In genomic region chr17:49752508-49752907, GRCh38 we compare ENCODE assay signal across 18 cellular contexts. TPM values are rescaled to one million over a fixed set of nuclear protein-coding genes. Genes with fewer than 3 reads are reported as not detected.
DNase-seq lines count a peak whose midpoint lies in the region; ATAC-seq, FAIRE-seq and TF ChIP-seq lines count a peak whose summit lies in the region.
"Had no signal": no experiment of that assay in that cellular context is flagged by ENCODE, and none has a peak within 500 bp of the region (broad histone marks: within the 10 kb centered on the region; RNA-seq: fewer than 3 reads in every experiment).

No MANE protein-coding gene starts in this region.

- TF ChIP-seq POLR2A in testis (IDR thresholded peaks at IDR 0.05), result no peak

- no peak overlapping the region for H3K27ac ChIP-seq in CD8-positive, alpha-beta memory T cell (ENCODE audit: low read depth, low read length)
- no peak overlapping the region for H3K27ac ChIP-seq in testis
- H3K27ac ChIP-seq: adrenal gland, breast epithelium, SJSA1 had no signal

- H3K4me1 ChIP-seq in CD8-positive, alpha-beta memory T cell (ENCODE audit: insufficient read depth, low read length), result peaks cover 90% of the 10 kb centered on the region
- H3K4me1 ChIP-seq in testis, result peaks cover 12% of the 10 kb centered on the region
- H3K4me1 ChIP-seq: adrenal gland, breast epithelium, SJSA1 had no signal

- peaks cover 73 to 92% (median 89%) of the 10 kb centered on the region in 3 donors for H3K4me1 Mint-ChIP-seq in CD8-positive, alpha-beta memory T cell
- peaks cover 75% of the 10 kb centered on the region for H3K4me1 Mint-ChIP-seq in activated naive CD8-positive, alpha-beta T cell treated with anti-CD3 and anti-CD28 coated beads for 36 hours
- peaks cover 57 to 66% of the 10 kb centered on the region in 2 donors for H3K4me1 Mint-ChIP-seq in natural killer cell treated with Interleukin-12 subunit alpha and Interleukin-12 subunit beta and Interleukin-15 and Interleukin-18, amount 100 ng/mL, for 72 hours (ENCODE audit: low read depth in 2 of 2)

- peak overlapping the region in 5 of 7 donors; percentile 3 to 60 (median 23) for H3K4me3 Mint-ChIP-seq in CD8-positive, alpha-beta memory T cell
- no peak overlapping the region for H3K4me3 Mint-ChIP-seq in activated naive CD8-positive, alpha-beta T cell treated with anti-CD3 and anti-CD28 coated beads for 36 hours
- no peak overlapping the region for H3K4me3 Mint-ChIP-seq in natural killer cell treated with Interleukin-12 subunit alpha and Interleukin-12 subunit beta and Interleukin-15 and Interleukin-18, amount 100 ng/mL, for 72 hours
- H3K4me3 Mint-ChIP-seq: nephron had no signal

- intact Hi-C loops in testis (cut with DNase I; ENCODE audit: low total_unique reads), result no loop called here

- peak; percentile 39 for DNase-seq in activated effector memory CD4-positive, alpha-beta T cell treated with anti-CD3 and anti-CD28 coated beads, Interleukin-2, amount 50 U/mL, for 16 hours
- no peak for DNase-seq in activated effector memory CD4-positive, alpha-beta T cell treated with Interleukin-2 at 50 U/mL for 16 hours
- no peak for DNase-seq in CD8-positive, alpha-beta memory T cell
- DNase-seq in activated naive CD8-positive, alpha-beta T cell treated with anti-CD3 and anti-CD28 coated beads for 36 hours, result no peak
- no peak for DNase-seq in natural killer cell treated with Interleukin-12 subunit alpha and Interleukin-12 subunit beta and Interleukin-15 and Interleukin-18, amount 100 ng/mL, for 72 hours (ENCODE audit: low spot score)
- DNase-seq in testis, result no peak
- no peak for DNase-seq in NOMO-1 treated with DMSO at 0.1 percent for 48 hours (lab: John Stamatoyannopoulos, UW; ENCODE audit: unreplicated experiment)
- DNase-seq in RCC 7860 (ENCODE audit: low spot score), result no peak
- DNase-seq: adrenal gland, DMS79 treated with DMSO at 0.1 percent for 48 hours, NCI-H1436 treated with DMSO at 0.1 percent for 48 hours, PC-3, posterior cingulate gyrus had no signal

- H3K36me3 ChIP-seq in CD8-positive, alpha-beta memory T cell (ENCODE audit: insufficient read depth, low read length), result no peaks in the 10 kb centered on the region
- H3K36me3 ChIP-seq in testis (ENCODE audit: low read depth, missing control alignments), result no peaks in the 10 kb centered on the region
- H3K36me3 ChIP-seq: adrenal gland, breast epithelium, SJSA1 had no signal

- no peak for ATAC-seq in natural killer cell treated with Interleukin-12 subunit alpha and Interleukin-12 subunit beta and Interleukin-15 and Interleukin-18, amount 100 ng/mL, for 72 hours
- ATAC-seq: activated CD4-positive, CD25-positive, alpha-beta regulatory T cell treated with anti-CD3 and anti-CD28 coated beads, Interleukin-2, amount 50 U/mL, for 24 hours; HepG2; PC-3 had no signal

- 80 to 92% methylated on average over 3 of the region's 3 CpGs for WGBS in testis, 2 donors

- no peaks in the 10 kb centered on the region for H3K27me3 ChIP-seq in CD8-positive, alpha-beta memory T cell (ENCODE audit: insufficient read depth, low read length, poor library complexity, severe bottlenecking)
- no peaks in the 10 kb centered on the region for H3K27me3 ChIP-seq in testis
- H3K27me3 ChIP-seq: adrenal gland, breast epithelium had no signal

- TF ChIP-seq CTCF in testis (IDR thresholded peaks at IDR 0.05), result no peak

- H3K27me3 Mint-ChIP-seq in CD8-positive, alpha-beta memory T cell, result no peaks in the 10 kb centered on the region
- no peaks in the 10 kb centered on the region for H3K27me3 Mint-ChIP-seq in activated naive CD8-positive, alpha-beta T cell treated with anti-CD3 and anti-CD28 coated beads for 36 hours
- no peaks in the 10 kb centered on the region for H3K27me3 Mint-ChIP-seq in natural killer cell treated with Interleukin-12 subunit alpha and Interleukin-12 subunit beta and Interleukin-15 and Interleukin-18, amount 100 ng/mL, for 72 hours

- CTCF ChIA-PET in CD8-positive, alpha-beta memory T cell (lab: Charles Lee), result interaction anchor here (0.6 to 1.7 kb wide), 6 partner anchors 10 to 437 kb away, joined by 3 to 5 read pairs (median 4); partner anchors contain the start of gene SLC35B1

- POLR2A ChIA-PET in CD8-positive, alpha-beta memory T cell (lab: Charles Lee), result interaction anchor here (0.6 to 1.2 kb wide), 5 partner anchors 10 to 97 kb away, joined by 3 to 8 read pairs (median 3); partner anchors contain the start of gene KAT7

- H3K9me3 ChIP-seq in CD8-positive, alpha-beta memory T cell (ENCODE audit: low read length), result no peaks in the 10 kb centered on the region
- H3K9me3 ChIP-seq in testis, result no peaks in the 10 kb centered on the region
- H3K9me3 ChIP-seq: adrenal gland, breast epithelium, SJSA1 had no signal

- H3K27ac Mint-ChIP-seq in CD8-positive, alpha-beta memory T cell, result peak overlapping the region; percentile 78 to 93 (median 84)
- H3K27ac Mint-ChIP-seq in activated naive CD8-positive, alpha-beta T cell treated with anti-CD3 and anti-CD28 coated beads for 36 hours, result peak overlapping the region; percentile 75
- H3K27ac Mint-ChIP-seq in natural killer cell treated with Interleukin-12 subunit alpha and Interleukin-12 subunit beta and Interleukin-15 and Interleukin-18, amount 100 ng/mL, for 72 hours, result peak overlapping the region; percentile 50 to 91
- H3K27ac Mint-ChIP-seq: nephron had no signal

- no peak overlapping the region for H3K4me3 ChIP-seq in CD8-positive, alpha-beta memory T cell (ENCODE audit: low read length)
- H3K4me3 ChIP-seq in testis, result no peak overlapping the region
- H3K4me3 ChIP-seq: adrenal gland, breast epithelium, SJSA1 had no signal

- H3K36me3 Mint-ChIP-seq in CD8-positive, alpha-beta memory T cell, result peaks cover 3 to 58% (median 6%) of the 10 kb centered on the region in 3 donors
- peaks cover 26% of the 10 kb centered on the region for H3K36me3 Mint-ChIP-seq in activated naive CD8-positive, alpha-beta T cell treated with anti-CD3 and anti-CD28 coated beads for 36 hours
- H3K36me3 Mint-ChIP-seq in natural killer cell treated with Interleukin-12 subunit alpha and Interleukin-12 subunit beta and Interleukin-15 and Interleukin-18, amount 100 ng/mL, for 72 hours, result no peaks in the 10 kb centered on the region

- H3K9me3 Mint-ChIP-seq in CD8-positive, alpha-beta memory T cell, result no peaks in the 10 kb centered on the region
- no peaks in the 10 kb centered on the region for H3K9me3 Mint-ChIP-seq in activated naive CD8-positive, alpha-beta T cell treated with anti-CD3 and anti-CD28 coated beads for 36 hours
- H3K9me3 Mint-ChIP-seq in natural killer cell treated with Interleukin-12 subunit alpha and Interleukin-12 subunit beta and Interleukin-15 and Interleukin-18, amount 100 ng/mL, for 72 hours, result no peaks in the 10 kb centered on the region
- H3K9me3 Mint-ChIP-seq: nephron had no signal

- no peak for FAIRE-seq in RCC 7860 (lab: Jason Lieb, UNC)
- FAIRE-seq: HepG2 had no signal

RNA-seq across cellular contexts. Expression of gene FAM117A, which starts 11.4 kb away (rescaled TPM):
- 10 to 100 TPM; 21.8 to 24.8 TPM for total RNA-seq in CD8-positive, alpha-beta memory T cell
- 85.0 TPM for polyA plus RNA-seq in CD8-positive, alpha-beta memory T cell
- total RNA-seq in activated naive CD8-positive, alpha-beta T cell treated with anti-CD3 and anti-CD28 coated beads for 36 hours, result 10 to 100 TPM; 16.2 to 16.4 TPM
- total RNA-seq in natural killer cell treated with Interleukin-12 subunit alpha and Interleukin-12 subunit beta and Interleukin-15 and Interleukin-18, amount 100 ng/mL, for 72 hours, result 10 to 100 TPM; 22.4 to 36.4 TPM
- 10 to 100 TPM; 30.2 to 38.1 TPM for total RNA-seq in testis
- 67.3 TPM for polyA plus RNA-seq in testis (ENCODE audit: insufficient read depth, low read depth, low replicate concordance)

RNA-seq across cellular contexts. Expression of gene KAT7, which starts 36.0 kb away (rescaled TPM):
- 10 to 100 TPM; 66.1 to 75.8 TPM for total RNA-seq in CD8-positive, alpha-beta memory T cell
- polyA plus RNA-seq in CD8-positive, alpha-beta memory T cell, result 58.1 TPM
- 10 to 100 TPM; 65.9 to 67.2 TPM for total RNA-seq in activated naive CD8-positive, alpha-beta T cell treated with anti-CD3 and anti-CD28 coated beads for 36 hours
- total RNA-seq in natural killer cell treated with Interleukin-12 subunit alpha and Interleukin-12 subunit beta and Interleukin-15 and Interleukin-18, amount 100 ng/mL, for 72 hours, result 10 to 100 TPM; 75.8 to 98.5 TPM
- 100 to 1,000 TPM; 122 to 123 TPM for total RNA-seq in testis
- 181 TPM for polyA plus RNA-seq in testis (ENCODE audit: insufficient read depth, low read depth, low replicate concordance)

RNA-seq across cellular contexts. Expression of gene SLC35B1, which starts 44.7 kb away (rescaled TPM):
- 10 to 100 TPM; 82.8 to 88.9 TPM for total RNA-seq in CD8-positive, alpha-beta memory T cell
- 34.6 TPM for polyA plus RNA-seq in CD8-positive, alpha-beta memory T cell
- total RNA-seq in activated naive CD8-positive, alpha-beta T cell treated with anti-CD3 and anti-CD28 coated beads for 36 hours, result 10 to 100 TPM; 58.6 to 63.8 TPM
- 100 to 1,000 TPM in 1 of 2 donors, 10 to 100 TPM in 1; 90.9 to 115 TPM for total RNA-seq in natural killer cell treated with Interleukin-12 subunit alpha and Interleukin-12 subunit beta and Interleukin-15 and Interleukin-18, amount 100 ng/mL, for 72 hours
- 10 to 100 TPM; 39.9 to 45.4 TPM for total RNA-seq in testis
- 66.3 TPM for polyA plus RNA-seq in testis (ENCODE audit: insufficient read depth, low read depth, low replicate concordance)

Comparison
In these comparisons a context has a peak if more than half of its experiments do, and no peak if none do; other contexts are left out.
1. H3K4me3 Mint-ChIP-seq: peak in CD8-positive, alpha-beta memory T cell (5 of 7); none in activated naive CD8-positive, alpha-beta T cell treated with anti-CD3 and anti-CD28 coated beads for 36 hours (single experiment) and natural killer cell treated with Interleukin-12 subunit alpha and Interleukin-12 subunit beta and Interleukin-15 and Interleukin-18, amount 100 ng/mL, for 72 hours (single experiment).
2. Peak in every context shown above with its lines, with median percentiles within 50 percentile points of each other: H3K27ac Mint-ChIP-seq.